ENCODE assay signal across 25 cellular contexts in the genomic region with DNA sequence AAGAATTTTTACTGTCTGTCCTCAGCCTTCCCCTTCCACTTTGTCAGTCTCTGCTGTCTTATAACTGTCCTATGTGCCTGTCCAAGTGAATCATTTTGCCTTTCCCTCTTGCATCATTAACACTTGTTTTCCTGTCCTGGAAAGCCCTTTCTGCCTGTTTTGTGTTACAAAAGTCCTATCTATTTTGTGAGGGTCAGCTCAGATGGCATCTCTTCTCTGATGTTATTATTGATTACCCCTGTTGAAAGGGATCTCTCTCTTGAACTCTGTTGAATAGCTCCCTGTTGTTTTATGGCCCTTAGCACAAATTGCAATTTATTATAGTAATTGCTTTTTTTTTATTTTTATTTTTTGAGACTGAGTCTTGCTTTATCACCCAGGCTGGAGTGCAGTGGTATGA. TPM values are rescaled to one million over a fixed set of nuclear protein-coding genes. Genes with fewer than 3 reads are reported as not detected.
A peak's percentile ranks its signal among the peaks of the same experiment; 100 is the strongest.
DNase-seq lines count a peak whose midpoint lies in the region; ATAC-seq and TF ChIP-seq lines count a peak whose summit lies in the region.
"Had no signal": no experiment of that assay in that cellular context is flagged by ENCODE, and none has a peak within 500 bp of the region (broad histone marks: within the 10 kb centered on the region; RNA-seq: fewer than 3 reads in every experiment).

No MANE protein-coding gene starts in this region.

- no peak overlapping the region for H3K4me3 ChIP-seq in fibroblast of villous mesenchyme (ENCODE audit: low read depth, low read length)
- no peak overlapping the region for H3K4me3 ChIP-seq in dorsolateral prefrontal cortex
- H3K4me3 ChIP-seq: gastroesophageal sphincter, PC-9, SJSA1, upper lobe of right lung had no signal

- H3K27ac ChIP-seq in dorsolateral prefrontal cortex = no peak overlapping the region
- H3K27ac ChIP-seq: gastroesophageal sphincter, neutrophil, PC-9, SJSA1, upper lobe of right lung had no signal

- no peaks in the 10 kb centered on the region for H3K9me3 Mint-ChIP-seq in stimulated activated effector memory CD8-positive, alpha-beta T cell treated with anti-CD3 and anti-CD28 coated beads, Interleukin-12 subunit alpha, Interleukin-12 subunit beta, amount 100 ng/mL, for 72 hours
- H3K9me3 Mint-ChIP-seq: activated naive CD8-positive, alpha-beta T cell treated with anti-CD3 and anti-CD28 coated beads, Interleukin-2, amount 50 U/mL, for 24 hours had no signal

- TF ChIP-seq CTCF in fibroblast of villous mesenchyme (IDR thresholded peaks at IDR 0.05; ENCODE audit: insufficient read depth, low read depth, low read length) (no peak), dorsolateral prefrontal cortex (IDR thresholded peaks at IDR 0.05 in 54 of 56, conservative IDR thresholded peaks at IDR 0.05 in 2 of 56; ENCODE audit: low read depth in 1 of 56, partially characterized antibody in 56 of 56) (no peak)

- H3K27me3 ChIP-seq in dorsolateral prefrontal cortex = no peaks in the 10 kb centered on the region
- H3K27me3 ChIP-seq: BE2C, gastroesophageal sphincter, neutrophil, SJSA1, upper lobe of right lung had no signal

- intact Hi-C loops in dorsolateral prefrontal cortex (cut with DNase I) = no loop called here

- ATAC-seq in stimulated activated effector memory CD8-positive, alpha-beta T cell treated with anti-CD3 and anti-CD28 coated beads, Interleukin-12 subunit alpha, Interleukin-12 subunit beta, amount 100 ng/mL, for 72 hours = no peak
- ATAC-seq: activated CD8-positive, alpha-beta T cell treated with anti-CD3 and anti-CD28 coated beads for 36 hours; activated naive CD8-positive, alpha-beta T cell treated with anti-CD3 and anti-CD28 coated beads, Interleukin-2, amount 50 U/mL, for 24 hours; gastroesophageal sphincter; T-cell; upper lobe of right lung had no signal

- H3K4me3 Mint-ChIP-seq in stimulated activated effector memory CD8-positive, alpha-beta T cell treated with anti-CD3 and anti-CD28 coated beads, Interleukin-12 subunit alpha, Interleukin-12 subunit beta, amount 100 ng/mL, for 72 hours = no peak overlapping the region
- H3K4me3 Mint-ChIP-seq: activated CD8-positive, alpha-beta T cell treated with anti-CD3 and anti-CD28 coated beads for 36 hours; activated naive CD8-positive, alpha-beta T cell treated with anti-CD3 and anti-CD28 coated beads, Interleukin-2, amount 50 U/mL, for 24 hours; T-cell had no signal

- DNase-seq in NCI-H748 (lab: John Stamatoyannopoulos, UW; ENCODE audit: unreplicated experiment) = peak; percentile 8
- DNase-seq in NCI-H748 treated with DMSO at 0.1 percent for 48 hours (lab: John Stamatoyannopoulos, UW) = no peak
- peak; percentile 27 for DNase-seq in NCI-H2227 treated with DMSO at 0.1 percent for 48 hours (lab: John Stamatoyannopoulos, UW)
- DNase-seq in fibroblast of villous mesenchyme (ENCODE audit: low read depth) = peak; percentile 32
- DNase-seq in stimulated activated effector memory CD8-positive, alpha-beta T cell treated with anti-CD3 and anti-CD28 coated beads, Interleukin-12 subunit alpha, Interleukin-12 subunit beta, amount 100 ng/mL, for 72 hours (ENCODE audit: low spot score in 2 of 2) = no peak
- no peak for DNase-seq in SHP77 (lab: John Stamatoyannopoulos, UW)
- DNase-seq in amygdala (lab: John Stamatoyannopoulos, UW) = no peak
- DNase-seq in dorsolateral prefrontal cortex = no peak
- DNase-seq: activated CD4-positive, alpha-beta T cell treated with anti-CD3 and anti-CD28 coated beads for 1 hour; activated CD8-positive, alpha-beta T cell treated with anti-CD3 and anti-CD28 coated beads for 36 hours; activated gamma-delta T cell; activated naive CD8-positive, alpha-beta T cell treated with anti-CD3 and anti-CD28 coated beads, Interleukin-2, amount 50 U/mL, for 24 hours; BE2C; DMS53; effector memory CD4-positive, alpha-beta T cell; GDM1; NCI-H1092 treated with DMSO at 0.1 percent for 48 hours; NCI-H2029; NCI-H226; PC-9; T-cell; upper lobe of right lung had no signal

- no peaks in the 10 kb centered on the region for H3K4me1 Mint-ChIP-seq in stimulated activated effector memory CD8-positive, alpha-beta T cell treated with anti-CD3 and anti-CD28 coated beads, Interleukin-12 subunit alpha, Interleukin-12 subunit beta, amount 100 ng/mL, for 72 hours
- H3K4me1 Mint-ChIP-seq: activated naive CD8-positive, alpha-beta T cell treated with anti-CD3 and anti-CD28 coated beads, Interleukin-2, amount 50 U/mL, for 24 hours; T-cell had no signal

- peaks cover 5% of the 10 kb centered on the region for H3K36me3 Mint-ChIP-seq in stimulated activated effector memory CD8-positive, alpha-beta T cell treated with anti-CD3 and anti-CD28 coated beads, Interleukin-12 subunit alpha, Interleukin-12 subunit beta, amount 100 ng/mL, for 72 hours

- peak overlapping the region; percentile 11 for H3K27ac Mint-ChIP-seq in stimulated activated effector memory CD8-positive, alpha-beta T cell treated with anti-CD3 and anti-CD28 coated beads, Interleukin-12 subunit alpha, Interleukin-12 subunit beta, amount 100 ng/mL, for 72 hours
- H3K27ac Mint-ChIP-seq: activated naive CD8-positive, alpha-beta T cell treated with anti-CD3 and anti-CD28 coated beads, Interleukin-2, amount 50 U/mL, for 24 hours; T-cell had no signal

RNA-seq across cellular contexts. Expression of a gene that starts 40.2 kb away (rescaled TPM):
- total RNA-seq in fibroblast of villous mesenchyme (39.6 and 41.5 TPM in 2 replicates), dorsolateral prefrontal cortex (10 to 100 TPM; 14.4 to 38.3 (median 22.7) TPM)

Comparison
In these comparisons a context has a peak if more than half of its experiments do, and no peak if none do; other contexts are left out.
1. DNase-seq: peak in NCI-H748 (single experiment), NCI-H2227 treated with DMSO at 0.1 percent for 48 hours (single experiment) and fibroblast of villous mesenchyme (single experiment); none in NCI-H748 treated with DMSO at 0.1 percent for 48 hours (single experiment), stimulated activated effector memory CD8-positive, alpha-beta T cell treated with anti-CD3 and anti-CD28 coated beads, Interleukin-12 subunit alpha, Interleukin-12 subunit beta, amount 100 ng/mL, for 72 hours (0 of 2), SHP77 (0 of 2), amygdala (0 of 56) and dorsolateral prefrontal cortex (0 of 10).